In genomic region chr7:30160329-30160728, GRCh38 we compare ENCODE assay signal across 2 cellular contexts.
TF ChIP-seq lines count a peak whose summit lies in the region.

No MANE protein-coding gene starts in this region.

TF ChIP-seq in HepG2, 621 proteins besides CTCF, POLR2A, EP300 and RAD21:
- no peak for TF ChIP-seq HNRNPH1 (optimal IDR thresholded peaks at IDR 0.05; ENCODE audit: low read depth, low read length)
- no peak for TF ChIP-seq NR2F1 (CRISPR knock-in tag; IDR thresholded peaks at IDR 0.05)
- no peak for TF ChIP-seq ZNF367 (CRISPR knock-in tag; IDR thresholded peaks at IDR 0.05; ENCODE audit: borderline replicate concordance)
- TF ChIP-seq GLI4 (CRISPR knock-in tag; IDR thresholded peaks at IDR 0.05; ENCODE audit: borderline replicate concordance): no peak
- TF ChIP-seq, protein P1, sequence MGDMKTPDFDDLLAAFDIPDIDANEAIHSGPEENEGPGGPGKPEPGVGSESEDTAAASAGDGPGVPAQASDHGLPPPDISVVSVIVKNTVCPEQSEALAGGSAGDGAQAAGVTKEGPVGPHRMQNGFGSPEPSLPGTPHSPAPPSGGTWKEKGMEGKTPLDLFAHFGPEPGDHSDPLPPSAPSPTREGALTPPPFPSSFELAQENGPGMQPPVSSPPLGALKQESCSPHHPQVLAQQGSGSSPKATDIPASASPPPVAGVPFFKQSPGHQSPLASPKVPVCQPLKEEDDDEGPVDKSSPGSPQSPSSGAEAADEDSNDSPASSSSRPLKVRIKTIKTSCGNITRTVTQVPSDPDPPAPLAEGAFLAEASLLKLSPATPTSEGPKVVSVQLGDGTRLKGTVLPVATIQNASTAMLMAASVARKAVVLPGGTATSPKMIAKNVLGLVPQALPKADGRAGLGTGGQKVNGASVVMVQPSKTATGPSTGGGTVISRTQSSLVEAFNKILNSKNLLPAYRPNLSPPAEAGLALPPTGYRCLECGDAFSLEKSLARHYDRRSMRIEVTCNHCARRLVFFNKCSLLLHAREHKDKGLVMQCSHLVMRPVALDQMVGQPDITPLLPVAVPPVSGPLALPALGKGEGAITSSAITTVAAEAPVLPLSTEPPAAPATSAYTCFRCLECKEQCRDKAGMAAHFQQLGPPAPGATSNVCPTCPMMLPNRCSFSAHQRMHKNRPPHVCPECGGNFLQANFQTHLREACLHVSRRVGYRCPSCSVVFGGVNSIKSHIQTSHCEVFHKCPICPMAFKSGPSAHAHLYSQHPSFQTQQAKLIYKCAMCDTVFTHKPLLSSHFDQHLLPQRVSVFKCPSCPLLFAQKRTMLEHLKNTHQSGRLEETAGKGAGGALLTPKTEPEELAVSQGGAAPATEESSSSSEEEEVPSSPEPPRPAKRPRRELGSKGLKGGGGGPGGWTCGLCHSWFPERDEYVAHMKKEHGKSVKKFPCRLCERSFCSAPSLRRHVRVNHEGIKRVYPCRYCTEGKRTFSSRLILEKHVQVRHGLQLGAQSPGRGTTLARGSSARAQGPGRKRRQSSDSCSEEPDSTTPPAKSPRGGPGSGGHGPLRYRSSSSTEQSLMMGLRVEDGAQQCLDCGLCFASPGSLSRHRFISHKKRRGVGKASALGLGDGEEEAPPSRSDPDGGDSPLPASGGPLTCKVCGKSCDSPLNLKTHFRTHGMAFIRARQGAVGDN (CRISPR knock-in tag; IDR thresholded peaks at IDR 0.05): no peak
- TF ChIP-seq ZNF570 (CRISPR knock-in tag; IDR thresholded peaks at IDR 0.05; ENCODE audit: borderline replicate concordance): no peak
- no peak for TF ChIP-seq CREB3 (CRISPR knock-in tag; IDR thresholded peaks at IDR 0.05)
- TF ChIP-seq ZBTB43 (CRISPR knock-in tag; conservative IDR thresholded peaks at IDR 0.05): no peak
- TF ChIP-seq JUN (CRISPR knock-in tag; IDR thresholded peaks at IDR 0.05): no peak
- TF ChIP-seq MLLT10 (CRISPR knock-in tag; IDR thresholded peaks at IDR 0.05): no peak
- TF ChIP-seq, protein P2, sequence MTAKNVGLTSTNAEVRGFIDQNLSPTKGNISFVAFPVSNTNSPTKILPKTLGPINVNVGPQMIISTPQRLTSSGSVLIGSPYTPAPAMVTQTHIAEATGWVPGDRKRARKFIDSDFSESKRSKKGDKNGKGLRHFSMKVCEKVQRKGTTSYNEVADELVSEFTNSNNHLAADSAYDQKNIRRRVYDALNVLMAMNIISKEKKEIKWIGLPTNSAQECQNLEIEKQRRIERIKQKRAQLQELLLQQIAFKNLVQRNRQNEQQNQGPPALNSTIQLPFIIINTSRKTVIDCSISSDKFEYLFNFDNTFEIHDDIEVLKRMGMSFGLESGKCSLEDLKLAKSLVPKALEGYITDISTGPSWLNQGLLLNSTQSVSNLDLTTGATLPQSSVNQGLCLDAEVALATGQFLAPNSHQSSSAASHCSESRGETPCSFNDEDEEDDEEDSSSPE (CRISPR knock-in tag; IDR thresholded peaks at IDR 0.05): no peak
- TF ChIP-seq, protein P3, sequence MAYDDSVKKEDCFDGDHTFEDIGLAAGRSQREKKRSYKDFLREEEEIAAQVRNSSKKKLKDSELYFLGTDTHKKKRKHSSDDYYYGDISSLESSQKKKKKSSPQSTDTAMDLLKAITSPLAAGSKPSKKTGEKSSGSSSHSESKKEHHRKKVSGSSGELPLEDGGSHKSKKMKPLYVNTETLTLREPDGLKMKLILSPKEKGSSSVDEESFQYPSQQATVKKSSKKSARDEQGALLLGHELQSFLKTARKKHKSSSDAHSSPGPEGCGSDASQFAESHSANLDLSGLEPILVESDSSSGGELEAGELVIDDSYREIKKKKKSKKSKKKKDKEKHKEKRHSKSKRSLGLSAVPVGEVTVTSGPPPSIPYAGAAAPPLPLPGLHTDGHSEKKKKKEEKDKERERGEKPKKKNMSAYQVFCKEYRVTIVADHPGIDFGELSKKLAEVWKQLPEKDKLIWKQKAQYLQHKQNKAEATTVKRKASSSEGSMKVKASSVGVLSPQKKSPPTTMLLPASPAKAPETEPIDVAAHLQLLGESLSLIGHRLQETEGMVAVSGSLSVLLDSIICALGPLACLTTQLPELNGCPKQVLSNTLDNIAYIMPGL (CRISPR knock-in tag; IDR thresholded peaks at IDR 0.05; ENCODE audit: borderline replicate concordance in 1 of 2, low read depth in 1 of 2): no peak
- no peak for TF ChIP-seq IKZF4 (CRISPR knock-in tag; IDR thresholded peaks at IDR 0.05; ENCODE audit: borderline replicate concordance, low read depth, not compliant biosample characterization)
- no peak for TF ChIP-seq DBP (CRISPR knock-in tag; IDR thresholded peaks at IDR 0.05; ENCODE audit: not compliant biosample characterization)
- TF ChIP-seq SRSF4 (IDR thresholded peaks at IDR 0.05; ENCODE audit: low read depth, low read length, poor library complexity, severe bottlenecking): no peak
- TF ChIP-seq YEATS2 (CRISPR knock-in tag; IDR thresholded peaks at IDR 0.05; ENCODE audit: borderline replicate concordance): no peak
- TF ChIP-seq CCAR2 (optimal IDR thresholded peaks at IDR 0.05; ENCODE audit: low read depth, low read length): no peak

TF ChIP-seq in WTC11, 78 proteins besides CTCF, POLR2A, EP300 and RAD21:
- TF ChIP-seq, protein P3 (CRISPR knock-in tag; IDR thresholded peaks at IDR 0.05): no peak
- TF ChIP-seq PREB (CRISPR knock-in tag; IDR thresholded peaks at IDR 0.05; ENCODE audit: borderline replicate concordance) (no peak), IRF2 (CRISPR knock-in tag; IDR thresholded peaks at IDR 0.05; ENCODE audit: borderline replicate concordance, low read depth) (no peak), NFYB (CRISPR knock-in tag; conservative IDR thresholded peaks at IDR 0.05; ENCODE audit: low read depth) (no peak), IRF1 (CRISPR knock-in tag; IDR thresholded peaks at IDR 0.05) (no peak), MXD4 (CRISPR knock-in tag; IDR thresholded peaks at IDR 0.05; ENCODE audit: borderline replicate concordance) (no peak), ZNF263 (CRISPR knock-in tag; IDR thresholded peaks at IDR 0.05; ENCODE audit: low read depth) (no peak), FOXP4 (CRISPR knock-in tag; IDR thresholded peaks at IDR 0.05) (no peak)
- TF ChIP-seq, protein P4, sequence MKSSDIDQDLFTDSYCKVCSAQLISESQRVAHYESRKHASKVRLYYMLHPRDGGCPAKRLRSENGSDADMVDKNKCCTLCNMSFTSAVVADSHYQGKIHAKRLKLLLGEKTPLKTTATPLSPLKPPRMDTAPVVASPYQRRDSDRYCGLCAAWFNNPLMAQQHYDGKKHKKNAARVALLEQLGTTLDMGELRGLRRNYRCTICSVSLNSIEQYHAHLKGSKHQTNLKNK (CRISPR knock-in tag; IDR thresholded peaks at IDR 0.05): no peak
